Comparison of ENCODE assay signal across 8 cellular contexts in genomic region chr11:86193297-86194095, GRCh38. TPM values are rescaled to one million over a fixed set of nuclear protein-coding genes. Genes with fewer than 3 reads are reported as not detected.
DNase-seq lines count a peak whose midpoint lies in the region; ATAC-seq and TF ChIP-seq lines count a peak whose summit lies in the region.

No MANE protein-coding gene starts in this region.

- peaks cover 2% of the 10 kb centered on the region for H3K9me3 Mint-ChIP-seq in glutamatergic neuron (ENCODE audit: unreplicated experiment)
- H3K9me3 Mint-ChIP-seq in osteocyte (ENCODE audit: unreplicated experiment), result no peaks in the 10 kb centered on the region

- H3K27me3 ChIP-seq in GM06990 (replicated peaks; ENCODE audit: control insufficient read depth, insufficient read depth, low read length) (no peaks in the 10 kb centered on the region), HAP-1 (ENCODE audit: low read depth) (no peaks in the 10 kb centered on the region; the same call in 1 of the 2 replicates), RWPE2 (ENCODE audit: insufficient read depth, poor library complexity, severe bottlenecking) (no peaks in the 10 kb centered on the region)

- DNase-seq in GM06990 (ENCODE audit: extremely low read depth, insufficient read length), result peak; percentile 67
- DNase-seq in HAP-1 (ENCODE audit: low spot score in 2 of 2), result peak; percentile 75 to 83
- DNase-seq in LNCaP clone FGC (ENCODE audit: low read depth), result no peak
- no peak for DNase-seq in RWPE2 (ENCODE audit: low spot score)
- peak; percentile 60 for DNase-seq in activated naive CD4-positive, alpha-beta T cell treated with Interleukin-2 at 50 U/mL for 16 hours
- peak; percentile 46 for DNase-seq in glutamatergic neuron
- no peak for DNase-seq in osteocyte (ENCODE audit: extremely low spot score, unreplicated experiment)

- TF ChIP-seq CTCF in GM06990 (IDR thresholded peaks at IDR 0.05; ENCODE audit: insufficient read depth, low read length, poor library complexity, severe bottlenecking) (peak; percentile 87), LNCaP clone FGC (IDR thresholded peaks at IDR 0.05; ENCODE audit: control insufficient read depth, extremely low read depth, insufficient read depth) (peak; percentile 58), RWPE2 (IDR thresholded peaks at IDR 0.05; ENCODE audit: poor library complexity, severe bottlenecking) (peak; percentile 90), glutamatergic neuron (IDR thresholded peaks at IDR 0.05; ENCODE audit: partially characterized antibody, unreplicated experiment) (peak; percentile 38), osteocyte (IDR thresholded peaks at IDR 0.05) (peak; percentile 79)

- H3K4me3 Mint-ChIP-seq in glutamatergic neuron (ENCODE audit: unreplicated experiment) (peak overlapping the region; percentile 59), osteocyte (ENCODE audit: unreplicated experiment) (peak overlapping the region; percentile 12)

- H3K27ac ChIP-seq in RWPE2 (ENCODE audit: poor library complexity, severe bottlenecking) (peak overlapping the region; percentile 28), urinary bladder (ENCODE audit: low read depth) (no peak overlapping the region)

- H3K4me1 ChIP-seq in HAP-1 (no peaks in the 10 kb centered on the region), RWPE2 (ENCODE audit: insufficient read depth, poor library complexity, severe bottlenecking) (peaks cover 9% of the 10 kb centered on the region), urinary bladder (ENCODE audit: insufficient read depth) (no peaks in the 10 kb centered on the region)

- no peak overlapping the region for H3K27ac Mint-ChIP-seq in glutamatergic neuron (ENCODE audit: unreplicated experiment)
- peak overlapping the region; percentile 24 for H3K27ac Mint-ChIP-seq in osteocyte (ENCODE audit: unreplicated experiment)

- H3K27me3 Mint-ChIP-seq in glutamatergic neuron (ENCODE audit: unreplicated experiment), result no peaks in the 10 kb centered on the region
- no peaks in the 10 kb centered on the region for H3K27me3 Mint-ChIP-seq in osteocyte (ENCODE audit: unreplicated experiment)

- H3K4me3 ChIP-seq in GM06990 (replicated peaks; ENCODE audit: low read depth, low read length), result peak overlapping the region; percentile 34
- H3K4me3 ChIP-seq in HAP-1, result no peak overlapping the region
- H3K4me3 ChIP-seq in LNCaP clone FGC (ENCODE audit: low read depth, low read length), result no peak overlapping the region
- H3K4me3 ChIP-seq in RWPE2 (ENCODE audit: severe bottlenecking), result no peak overlapping the region
- peak overlapping the region; percentile 14 for H3K4me3 ChIP-seq in urinary bladder (ENCODE audit: low read depth, low read length)

- H3K36me3 ChIP-seq in GM06990 (ENCODE audit: control insufficient read depth, insufficient read depth, low read length), result no peaks in the 10 kb centered on the region
- H3K36me3 ChIP-seq in HAP-1 (replicated peaks), result no peaks in the 10 kb centered on the region
- H3K36me3 ChIP-seq in RWPE2 (ENCODE audit: low read depth), result no peaks in the 10 kb centered on the region
- H3K36me3 ChIP-seq in urinary bladder (ENCODE audit: insufficient read depth), result no peaks in the 10 kb centered on the region

- H3K4me1 Mint-ChIP-seq in glutamatergic neuron (ENCODE audit: low read depth, unreplicated experiment) (peaks cover 3% of the 10 kb centered on the region), osteocyte (ENCODE audit: unreplicated experiment) (peaks cover 19% of the 10 kb centered on the region)

- in situ Hi-C loops in HAP-1 (cut with MboI; ENCODE audit: low sequenced_read_pairs), result loop anchor here (10.0 kb wide), 1 partner anchor 339 kb away; the partner anchor contains the start of gene CCDC83

- H3K9me3 ChIP-seq in HAP-1, result no peaks in the 10 kb centered on the region
- no peaks in the 10 kb centered on the region for H3K9me3 ChIP-seq in RWPE2 (ENCODE audit: severe bottlenecking)

- ATAC-seq in RWPE2 (ENCODE audit: low read depth), result peak; percentile 100

- WGBS in urinary bladder, result 23% methylated on average over 7 of the region's 7 CpGs

- no peaks in the 10 kb centered on the region for H3K36me3 Mint-ChIP-seq in glutamatergic neuron (ENCODE audit: unreplicated experiment)
- no peaks in the 10 kb centered on the region for H3K36me3 Mint-ChIP-seq in osteocyte (ENCODE audit: unreplicated experiment)

RNA-seq across cellular contexts. Expression of gene EED, which starts 51.1 kb away (rescaled TPM):
- total RNA-seq in glutamatergic neuron (ENCODE audit: unreplicated experiment), result 17.9 TPM
- 16.5 and 18.5 TPM in 2 replicates for total RNA-seq in osteocyte
- total RNA-seq in urinary bladder, result 49.7 TPM
- 13.8 TPM for polyA plus RNA-seq in urinary bladder

Comparison
In these comparisons a context has a peak if more than half of its experiments do, and no peak if none do; other contexts are left out.
1. DNase-seq: peak in GM06990 (single experiment), HAP-1 (2 of 2), activated naive CD4-positive, alpha-beta T cell treated with Interleukin-2 at 50 U/mL for 16 hours (single experiment) and glutamatergic neuron (single experiment); none in LNCaP clone FGC (single experiment), RWPE2 (single experiment) and osteocyte (single experiment).
2. H3K4me3 ChIP-seq: peak in GM06990 (single experiment) and urinary bladder (single experiment); none in HAP-1 (single experiment), LNCaP clone FGC (single experiment) and RWPE2 (single experiment).
3. CTCF ChIP-seq: peak in every context shown above with its lines; median percentile 90 in RWPE2; 87 in GM06990; 79 in osteocyte; 58 in LNCaP clone FGC; 38 in glutamatergic neuron.